8 cellular contexts compared by ENCODE assay signal in genomic region chrX:2812161-2812907, GRCh38. TPM values are rescaled to one million over a fixed set of nuclear protein-coding genes. Genes with fewer than 3 reads are reported as not detected.
DNase-seq lines count a peak whose midpoint lies in the region; ATAC-seq and TF ChIP-seq lines count a peak whose summit lies in the region.
"Not testable (repeated sequence)": the region's sequence is repeated elsewhere in the genome, so short reads cannot be mapped to it uniquely, and the experiment has no call there.

No MANE protein-coding gene starts in this region.

- peak; percentile 38 for DNase-seq in HT-29 (ENCODE audit: low spot score)
- DNase-seq in RKO (ENCODE audit: low spot score), result peak; percentile 74
- DNase-seq in activated T-cell treated with anti-CD3 and anti-CD28 coated beads for 4 hours, result peak; percentile 18
- peak; percentile 4 for DNase-seq in effector CD8-positive, alpha-beta T cell (lab: John Stamatoyannopoulos, UW)
- DNase-seq in left lobe of liver (ENCODE audit: low spot score), result peak; percentile 46
- DNase-seq in stimulated activated CD4-positive, alpha-beta T cell treated with anti-CD3 and anti-CD28 coated beads, Interleukin-12 subunit alpha, Interleukin-12 subunit beta, amount 100 ng/mL, for 24 hours (ENCODE audit: low read depth in 2 of 2), result peak; percentile 4 to 8

- peak; percentile 59 for TF ChIP-seq CTCF in 22Rv1 (IDR thresholded peaks at IDR 0.05)

- peak; percentile 93 for ATAC-seq in GM18502 (IDR thresholded peaks at IDR 0.05; ENCODE audit: poor library complexity, unreplicated experiment)
- peak; percentile 90 for ATAC-seq in left lobe of liver

- not testable (repeated sequence) for H3K27ac ChIP-seq in 22Rv1

RNA-seq across cellular contexts. Expression of gene GYG2, which starts 16.4 kb away (rescaled TPM):
- 0.29 TPM in 1 of 2 replicates, not detected in the other for total RNA-seq in HT-29 (2014; rRNA removed; shearing (Covaris generic))
- 16.7 TPM for total RNA-seq in left lobe of liver

Comparison
In these comparisons a context has a peak if more than half of its experiments do, and no peak if none do; other contexts are left out.
1. DNase-seq: peak in every context shown above with its lines; median percentile 74 in RKO; 46 in left lobe of liver; 38 in HT-29; 18 in activated T-cell treated with anti-CD3 and anti-CD28 coated beads for 4 hours; 6 in stimulated activated CD4-positive, alpha-beta T cell treated with anti-CD3 and anti-CD28 coated beads, Interleukin-12 subunit alpha, Interleukin-12 subunit beta, amount 100 ng/mL, for 24 hours; 4 in effector CD8-positive, alpha-beta T cell.
2. RNA of gene GYG2, which starts 16.4 kb away (total RNA-seq): 16.7 TPM in left lobe of liver (single experiment); 0.29 TPM in HT-29; every median in the first group is over 10 times any median in the second.